24 cellular contexts compared by ENCODE assay signal in the genomic region with DNA sequence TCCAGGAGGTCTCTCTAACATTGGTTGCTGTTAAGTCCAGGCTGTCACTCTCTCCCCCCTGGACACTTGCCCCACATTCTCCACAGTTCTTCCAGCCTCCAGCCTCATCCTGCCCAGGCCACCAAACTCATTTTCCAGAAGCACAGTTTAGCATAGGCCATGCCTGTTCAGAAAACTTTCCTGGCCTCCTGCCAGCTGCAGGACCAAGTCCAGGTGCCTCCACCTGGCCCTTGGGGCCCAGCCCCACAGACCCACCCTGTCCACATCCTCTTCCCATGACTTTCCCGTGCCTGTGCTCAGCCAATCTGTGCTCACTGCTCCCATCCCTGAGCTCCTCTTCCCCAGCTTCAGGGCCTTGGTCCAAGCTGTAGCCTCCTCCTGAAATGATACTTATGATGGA.
DNase-seq lines count a peak whose midpoint lies in the region; ATAC-seq and TF ChIP-seq lines count a peak whose summit lies in the region.
"Had no signal": no experiment of that assay in that cellular context is flagged by ENCODE, and none has a peak within 500 bp of the region (broad histone marks: within the 10 kb centered on the region; RNA-seq: fewer than 3 reads in every experiment).

No MANE protein-coding gene starts in this region.

- no peak for TF ChIP-seq RAD21 in Ishikawa (IDR thresholded peaks at IDR 0.05; ENCODE audit: low read depth)

- H3K14ac ChIP-seq in neuronal stem cell (ENCODE audit: low read length): no peak overlapping the region

- no peak overlapping the region for H4K91ac ChIP-seq in neuronal stem cell (ENCODE audit: low read depth, low read length, poor library complexity)

- no peak overlapping the region for H4K8ac ChIP-seq in neuronal stem cell (ENCODE audit: low read depth, low read length)

- peak overlapping the region; percentile 39 for H3K18ac ChIP-seq in neuronal stem cell (ENCODE audit: low read length)

- H3K36me3 ChIP-seq in neuronal stem cell (replicated peaks in 1 of 2; ENCODE audit: control insufficient read depth in 2 of 2, insufficient read depth in 2 of 2, low read length in 2 of 2): no peaks in the 10 kb centered on the region
- H3K36me3 ChIP-seq: BE2C, BLaER1 had no signal

- H3K27me3 ChIP-seq in neuronal stem cell (ENCODE audit: control insufficient read depth in 3 of 3, insufficient read depth in 3 of 3, low read depth in 1 of 3, low read length in 3 of 3): no peaks in the 10 kb centered on the region
- H3K27me3 ChIP-seq: BE2C, BLaER1 had no signal

- no peaks in the 10 kb centered on the region for H3K79me1 ChIP-seq in neuronal stem cell (ENCODE audit: low read depth, low read length)

- H3K9ac ChIP-seq in neuronal stem cell (ENCODE audit: low read depth, low read length, poor library complexity): no peak overlapping the region
- H3K9ac ChIP-seq: BLaER1 had no signal

- no peak overlapping the region for H2BK120ac ChIP-seq in neuronal stem cell (ENCODE audit: low read depth, low read length)

- no CpG with 5 or more reads among the region's 1 CpG for WGBS in neuronal stem cell (ENCODE audit: extremely low coverage in 2 of 2, insufficient read length in 2 of 2, insufficient replicate concordance in 1 of 2), 2 donors

- no peaks in the 10 kb centered on the region for H3K9me3 ChIP-seq in neuronal stem cell (replicated peaks in 1 of 2; ENCODE audit: control insufficient read depth in 2 of 2, insufficient read depth in 1 of 2, low read depth in 1 of 2, low read length in 2 of 2)
- H3K9me3 ChIP-seq: BE2C, BLaER1 had no signal

- ATAC-seq in left colon: peak; percentile 78
- ATAC-seq in GM18868 (IDR thresholded peaks at IDR 0.05; ENCODE audit: unreplicated experiment): no peak
- ATAC-seq in HG03432 (IDR thresholded peaks at IDR 0.05; ENCODE audit: unreplicated experiment): no peak
- ATAC-seq: GM12878 had no signal

- peak in 1 of 2 donors; percentile 30 for DNase-seq in left colon
- no peak for DNase-seq in neuronal stem cell (ENCODE audit: low spot score)
- no peak for DNase-seq in GM13976 (ENCODE audit: low spot score)
- no peak for DNase-seq in NCI-H774 (lab: John Stamatoyannopoulos, UW)
- DNase-seq: 8988T; ACHN; BE2C; C1 segment of cervical spinal cord; CD4-positive, alpha-beta memory T cell; CD4-positive, CD25-positive, alpha-beta regulatory T cell; CD8-positive, alpha-beta memory T cell; COR-L47; DMS 273 treated with DMSO at 0.1 percent for 48 hours; DMS153; DMS53; DMS79; DND-41; EL; GDM1 had no signal

- no peaks in the 10 kb centered on the region for H3K4me1 ChIP-seq in neuronal stem cell (ENCODE audit: control insufficient read depth in 2 of 2, insufficient read depth in 1 of 2, low read depth in 1 of 2, low read length in 2 of 2)
- H3K4me1 ChIP-seq: BE2C had no signal

- TF ChIP-seq CTCF in GM13976 (IDR thresholded peaks at IDR 0.05; ENCODE audit: borderline replicate concordance, control extremely low read depth, extremely low read depth, insufficient read depth, missing control alignments): no peak

- H3K27ac ChIP-seq in neuronal stem cell (replicated peaks; ENCODE audit: low read length): no peak overlapping the region
- H3K27ac ChIP-seq: BLaER1 had no signal

- H3K23ac ChIP-seq in neuronal stem cell (ENCODE audit: low read depth, low read length, poor library complexity): no peak overlapping the region

- H2BK12ac ChIP-seq in neuronal stem cell (ENCODE audit: low read length): no peak overlapping the region

- H2AFZ ChIP-seq in neuronal stem cell (ENCODE audit: low read length): no peak overlapping the region

- no peak overlapping the region for H2AK5ac ChIP-seq in neuronal stem cell (ENCODE audit: low read depth, low read length)

- no peak overlapping the region for H3K4me2 ChIP-seq in neuronal stem cell (ENCODE audit: insufficient read depth, low read length, poor library complexity, severe bottlenecking)
- H3K4me2 ChIP-seq: BLaER1 had no signal

- no peak overlapping the region for H3K4me3 ChIP-seq in neuronal stem cell (ENCODE audit: low read length in 2 of 2)
- H3K4me3 ChIP-seq: BLaER1, GM12878 had no signal

- no peak for TF ChIP-seq EP300 in Ishikawa (IDR thresholded peaks at IDR 0.05; ENCODE audit: borderline replicate concordance)

- intact Hi-C loops in left colon (cut with DNase I, micrococcal nuclease): no loop called here

- in situ Hi-C loops in GM13976 (cut with MboI; ENCODE audit: low sequenced_read_pairs, unreplicated experiment): loop anchor here (25.0 kb wide), 1 partner anchor 321 kb away; no protein-coding TSS in a partner anchor

- H2BK15ac ChIP-seq in neuronal stem cell (ENCODE audit: low read length): no peak overlapping the region

- H2BK5ac ChIP-seq in neuronal stem cell (ENCODE audit: low read length): no peak overlapping the region

- H3K4ac ChIP-seq in neuronal stem cell (ENCODE audit: low read length): no peak overlapping the region

TF ChIP-seq in Ishikawa, 13 proteins besides CTCF, POLR2A, EP300 and RAD21:
- TF ChIP-seq CREB1 (IDR thresholded peaks at IDR 0.05; ENCODE audit: low read depth) (no peak), TCF12 (IDR thresholded peaks at IDR 0.05; ENCODE audit: low read depth) (no peak), NFIC (IDR thresholded peaks at IDR 0.05) (0 out of 2 replicates have a peak, but pooled peaks have one; percentile 33)
